8 cellular contexts compared by ENCODE assay signal in genomic region chr12:76031414-76032042, GRCh38. TPM values are rescaled to one million over a fixed set of nuclear protein-coding genes. Genes with fewer than 3 reads are reported as not detected.
A peak's percentile ranks its signal among the peaks of the same experiment; 100 is the strongest.
DNase-seq lines count a peak whose midpoint lies in the region; ATAC-seq, FAIRE-seq and TF ChIP-seq lines count a peak whose summit lies in the region.

Gene PHLDA1 (minus strand): TSS chr12:76031776.

- peaks cover 2 to 60% (median 41%) of the 10 kb centered on the region in 6 donors for H3K4me1 ChIP-seq in spleen

- DNase-seq in AG08396 (ENCODE audit: low spot score) (peak; percentile 96), NCI-H2227 (lab: John Stamatoyannopoulos, UW; ENCODE audit: unreplicated experiment) (peak; percentile 84), bronchial epithelial cell (ENCODE audit: low read depth) (peak; percentile 89), immature natural killer cell (peak; percentile 90 to 94 (median 91)), spleen (peak; percentile 96)

- no peaks in the 10 kb centered on the region for H3K36me3 Mint-ChIP-seq in immature natural killer cell

- peaks cover 14 to 23% (median 16%) of the 10 kb centered on the region in 3 donors for H3K27me3 Mint-ChIP-seq in immature natural killer cell (ENCODE audit: low read depth in 3 of 3)

- peak within 1 kb of the TSS; percentile 89 to 97 (median 92) for H3K27ac ChIP-seq in spleen

- ATAC-seq in GM18907 (IDR thresholded peaks at IDR 0.05; ENCODE audit: unreplicated experiment) = peak; percentile 87
- peak; percentile 80 for ATAC-seq in HG03159 (IDR thresholded peaks at IDR 0.05; ENCODE audit: unreplicated experiment)

- H3K36me3 ChIP-seq in bronchial epithelial cell (ENCODE audit: control insufficient read depth, insufficient read depth, low read length) (peaks cover 4% of the 10 kb centered on the region), spleen (no peaks in the 10 kb centered on the region)

- H3K27me3 ChIP-seq in bronchial epithelial cell (ENCODE audit: control insufficient read depth, insufficient read depth, low read length) (no peaks in the 10 kb centered on the region), spleen (replicated peaks in 1 of 7) (peaks cover 0 to 31% (median 8%) of the 10 kb centered on the region in 7 donors)

- H3K9me3 ChIP-seq in spleen = no peaks in the 10 kb centered on the region

- intact Hi-C loops in spleen (cut with DNase I; ENCODE audit: low total_unique reads) = loop anchor here (2.0 kb wide), 1 partner anchor 507 kb away; no protein-coding TSS in a partner anchor

- 0 to 2% (median 0%) methylated on average over 28 to 67 of the region's 67 CpGs for WGBS in spleen, 5 donors

- H3K9me3 Mint-ChIP-seq in immature natural killer cell = no peaks in the 10 kb centered on the region

- peak in 2 of 3 donors; percentile 3 to 87 for TF ChIP-seq POLR2A in spleen (IDR thresholded peaks at IDR 0.05)

- H3K4me1 Mint-ChIP-seq in immature natural killer cell = peaks cover 24 to 33% of the 10 kb centered on the region in 2 donors

- peak within 1 kb of the TSS; percentile 91 to 99 (median 94) for H3K27ac Mint-ChIP-seq in immature natural killer cell

- H3K4me3 ChIP-seq in WI38 (ENCODE audit: low read depth, low read length) (peak within 1 kb of the TSS; percentile 97), bronchial epithelial cell (ENCODE audit: low read depth, low read length) (peak within 1 kb of the TSS; percentile 98), spleen (peak within 1 kb of the TSS; percentile 55 to 89 (median 77))

- peak within 1 kb of the TSS; percentile 88 to 95 (median 90) for H3K4me3 Mint-ChIP-seq in immature natural killer cell

- FAIRE-seq in bronchial epithelial cell (lab: Jason Lieb, UNC) = no peak

- TF ChIP-seq CTCF in WI38 (IDR thresholded peaks at IDR 0.05; ENCODE audit: low read depth, low read length) = peak; percentile 52
- peak; percentile 81 for TF ChIP-seq CTCF in bronchial epithelial cell (IDR thresholded peaks at IDR 0.05; ENCODE audit: insufficient read depth, low read length, severe bottlenecking)
- TF ChIP-seq CTCF in spleen (IDR thresholded peaks at IDR 0.05 in 8 of 11, conservative IDR thresholded peaks at IDR 0.05 in 3 of 11) = peak; percentile 10 to 72 (median 59)

RNA-seq across cellular contexts. Expression of gene PHLDA1, which starts in this region (rescaled TPM):
- total RNA-seq in bronchial epithelial cell = 16.9 and 27.9 TPM in 2 replicates
- polyA plus RNA-seq in immature natural killer cell = 1 to 10 TPM in 1 of 3 donors, under 1 TPM in 2; 0.59 to 1.4 (median 0.92) TPM
- total RNA-seq in spleen = 10 to 100 TPM in 6 of 7 donors, 1 to 10 TPM in 1; 9.3 to 44.4 (median 23.9) TPM
- polyA plus RNA-seq in spleen = 1 to 10 TPM; 2.2 to 5.5 (median 2.2) TPM

Comparison
In these comparisons a context has a peak if more than half of its experiments do, and no peak if none do; other contexts are left out.
1. Peak in every context shown above with its lines: DNase-seq, ATAC-seq, H3K4me3 ChIP-seq and H3K27ac ChIP-seq.